Comparison of ENCODE assay signal across 19 cellular contexts in the genomic region with DNA sequence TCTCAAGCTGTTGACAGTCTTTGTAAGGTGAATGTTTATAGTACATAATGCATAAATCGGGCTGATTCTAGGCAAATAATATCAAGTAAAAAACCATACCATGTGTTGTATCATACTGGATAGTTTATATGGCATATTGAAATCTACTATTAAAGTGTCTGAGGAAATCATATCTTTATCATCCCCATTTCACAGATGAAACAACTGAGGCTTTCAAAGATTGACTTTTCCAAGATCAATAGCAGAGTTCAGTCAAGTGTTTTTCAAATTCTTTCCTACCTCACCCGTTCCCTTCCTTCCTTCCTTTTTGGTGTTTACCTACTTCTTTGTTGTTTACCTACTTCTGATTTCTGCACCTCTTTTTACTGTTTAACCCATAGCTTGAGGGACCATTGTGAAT. TPM values are rescaled to one million over a fixed set of nuclear protein-coding genes. Genes with fewer than 3 reads are reported as not detected.
DNase-seq lines count a peak whose midpoint lies in the region; ATAC-seq, FAIRE-seq and TF ChIP-seq lines count a peak whose summit lies in the region.
"Had no signal": no experiment of that assay in that cellular context is flagged by ENCODE, and none has a peak within 500 bp of the region (broad histone marks: within the 10 kb centered on the region; RNA-seq: fewer than 3 reads in every experiment).

No MANE protein-coding gene starts in this region.

- H3K36me3 Mint-ChIP-seq in Caco-2 (ENCODE audit: insufficient read depth, unreplicated experiment) (peaks cover 4% of the 10 kb centered on the region), neural crest cell (ENCODE audit: low read depth) (peaks cover 2% of the 10 kb centered on the region)
- H3K36me3 Mint-ChIP-seq in activated naive CD8-positive, alpha-beta T cell treated with anti-CD3 and anti-CD28 coated beads, Interleukin-2, amount 50 U/mL, for 24 hours (ENCODE audit: low read depth) = no peaks in the 10 kb centered on the region
- no peaks in the 10 kb centered on the region for H3K36me3 Mint-ChIP-seq in effector memory CD8-positive, alpha-beta T cell (ENCODE audit: insufficient read depth)
- H3K36me3 Mint-ChIP-seq: CD4-positive, CD25-positive, alpha-beta regulatory T cell had no signal

- 79 to 88% methylated on average over 2 of the region's 2 CpGs for WGBS in lower leg skin, 2 donors

- no peak overlapping the region for H3K4me2 ChIP-seq in keratinocyte (ENCODE audit: control insufficient read depth, extremely low read depth, insufficient read depth, low read depth, low read length)
- H3K4me2 ChIP-seq: BLaER1 treated with 17β-estradiol and CSF1 and Interleukin-3, amounts not matched to agents 10 nM and 100 nM had no signal

- H3K27ac Mint-ChIP-seq in Caco-2 (ENCODE audit: unreplicated experiment) (no peak overlapping the region), neural crest cell (ENCODE audit: unreplicated experiment) (no peak overlapping the region)
- H3K27ac Mint-ChIP-seq in activated naive CD8-positive, alpha-beta T cell treated with anti-CD3 and anti-CD28 coated beads, Interleukin-2, amount 50 U/mL, for 24 hours = no peak overlapping the region
- no peak overlapping the region for H3K27ac Mint-ChIP-seq in effector memory CD8-positive, alpha-beta T cell
- H3K27ac Mint-ChIP-seq: CD4-positive, CD25-positive, alpha-beta regulatory T cell had no signal

- no peak overlapping the region for H3K4me3 ChIP-seq in Caco-2 (ENCODE audit: low read depth, low read length)
- 0 out of 2 replicates have a peak overlapping the region, but pooled peaks have one; percentile 1 for H3K4me3 ChIP-seq in HUES48 (ENCODE audit: low read depth, low read length)
- H3K4me3 ChIP-seq in keratinocyte (ENCODE audit: control insufficient read depth in 2 of 3, extremely low read depth in 1 of 3, insufficient read depth in 2 of 3, low read depth in 1 of 3, low read length in 3 of 3) = no peak overlapping the region
- H3K4me3 ChIP-seq in lower leg skin (ENCODE audit: low read depth, poor library complexity, severe bottlenecking) = no peak overlapping the region
- H3K4me3 ChIP-seq: BLaER1 treated with 17β-estradiol and CSF1 and Interleukin-3, amounts not matched to agents 10 nM and 100 nM had no signal

- CTCF ChIA-PET in Caco-2 (lab: Charles Lee) = no interaction called here

- dilution Hi-C loops in keratinocyte (cut with MboI; ENCODE audit: extremely low pct_ligation_motif_present, low sequenced_read_pairs) = no loop called here

- H3K9ac ChIP-seq in HUES48 (ENCODE audit: low read depth, low read length) (no peak overlapping the region), keratinocyte (ENCODE audit: control insufficient read depth, extremely low read depth, insufficient read depth, low read length) (no peak overlapping the region)
- H3K9ac ChIP-seq: BLaER1 treated with 17β-estradiol and CSF1 and Interleukin-3, amounts not matched to agents 10 nM and 100 nM had no signal

- H3K9me3 ChIP-seq in Caco-2 (no peaks in the 10 kb centered on the region), HUES48 (ENCODE audit: control insufficient read depth, insufficient read depth, low read length) (no peaks in the 10 kb centered on the region), keratinocyte (ENCODE audit: control insufficient read depth, low read depth, low read length) (no peaks in the 10 kb centered on the region)

- H3K27me3 Mint-ChIP-seq in Caco-2 (ENCODE audit: insufficient read depth, unreplicated experiment) = no peaks in the 10 kb centered on the region
- H3K27me3 Mint-ChIP-seq in neural crest cell (ENCODE audit: low read depth) = peaks cover 31% of the 10 kb centered on the region
- H3K27me3 Mint-ChIP-seq in activated naive CD8-positive, alpha-beta T cell treated with anti-CD3 and anti-CD28 coated beads, Interleukin-2, amount 50 U/mL, for 24 hours = peaks cover 64% of the 10 kb centered on the region
- H3K27me3 Mint-ChIP-seq in effector memory CD8-positive, alpha-beta T cell = peaks cover 44 to 56% of the 10 kb centered on the region in 2 donors

- no peak for TF ChIP-seq CTCF in Caco-2 (IDR thresholded peaks at IDR 0.05; ENCODE audit: insufficient read depth in 1 of 2, low read depth in 1 of 2, low read length in 1 of 2, severe bottlenecking in 1 of 2, unreplicated experiment in 1 of 2)
- TF ChIP-seq CTCF in keratinocyte (optimal IDR thresholded peaks at IDR 0.05 in 1 of 3, IDR thresholded peaks at IDR 0.05 in 1 of 3, conservative IDR thresholded peaks at IDR 0.05 in 1 of 3; ENCODE audit: extremely low read depth in 1 of 3, insufficient read depth in 2 of 3, low read length in 3 of 3) = no peak
- no peak for TF ChIP-seq CTCF in neural crest cell (conservative IDR thresholded peaks at IDR 0.05)
- TF ChIP-seq CTCF in lower leg skin (IDR thresholded peaks at IDR 0.05) = no peak

- no peaks in the 10 kb centered on the region for H4K20me1 ChIP-seq in keratinocyte (ENCODE audit: control insufficient read depth, extremely low read depth, insufficient read depth, low read length)
- H4K20me1 ChIP-seq: BLaER1 treated with 17β-estradiol and CSF1 and Interleukin-3, amounts not matched to agents 10 nM and 100 nM had no signal

- H3K4me1 Mint-ChIP-seq in Caco-2 (ENCODE audit: low read depth, unreplicated experiment) (peaks cover 22% of the 10 kb centered on the region), neural crest cell (peaks cover 19% of the 10 kb centered on the region)
- H3K4me1 Mint-ChIP-seq in activated naive CD8-positive, alpha-beta T cell treated with anti-CD3 and anti-CD28 coated beads, Interleukin-2, amount 50 U/mL, for 24 hours = no peaks in the 10 kb centered on the region
- peaks cover 0 to 5% of the 10 kb centered on the region in 2 donors for H3K4me1 Mint-ChIP-seq in effector memory CD8-positive, alpha-beta T cell (ENCODE audit: low read depth in 2 of 2)

- DNase-seq in Caco-2 (no peak), keratinocyte (ENCODE audit: low read depth, low spot score) (no peak), neural crest cell (ENCODE audit: low read depth, low spot score) (no peak), lower leg skin (ENCODE audit: low spot score in 2 of 2) (no peak)
- no peak for DNase-seq in activated naive CD8-positive, alpha-beta T cell treated with anti-CD3 and anti-CD28 coated beads, Interleukin-2, amount 50 U/mL, for 24 hours
- no peak for DNase-seq in effector memory CD8-positive, alpha-beta T cell
- DNase-seq: 8988T; ACHN; CD4-positive, CD25-positive, alpha-beta regulatory T cell; DMS153; DND-41; GDM1 had no signal

- H3K36me3 ChIP-seq in Caco-2 (ENCODE audit: control insufficient read depth, insufficient read depth, low read length) = no peaks in the 10 kb centered on the region; the same call in 1 of the 2 replicates
- H3K36me3 ChIP-seq in HUES48 (ENCODE audit: control insufficient read depth, insufficient read depth, low read length) = no peaks in the 10 kb centered on the region
- H3K36me3 ChIP-seq in keratinocyte (ENCODE audit: control insufficient read depth in 2 of 2, extremely low read depth in 1 of 2, insufficient read depth in 2 of 2, low read length in 2 of 2) = no peaks in the 10 kb centered on the region
- H3K36me3 ChIP-seq: BLaER1 treated with 17β-estradiol and CSF1 and Interleukin-3, amounts not matched to agents 10 nM and 100 nM had no signal

- H3K79me2 ChIP-seq in keratinocyte (ENCODE audit: control insufficient read depth, insufficient read depth, low read length) = no peaks in the 10 kb centered on the region

- no peaks in the 10 kb centered on the region for H3K9me1 ChIP-seq in keratinocyte (ENCODE audit: control insufficient read depth, extremely low read depth, insufficient read depth, low read length)

- H2AFZ ChIP-seq in keratinocyte (ENCODE audit: control insufficient read depth, low read length) = no peak overlapping the region

- no peak for ATAC-seq in HG02840 (IDR thresholded peaks at IDR 0.05; ENCODE audit: low FRiP score, unreplicated experiment)
- ATAC-seq in activated naive CD8-positive, alpha-beta T cell treated with anti-CD3 and anti-CD28 coated beads, Interleukin-2, amount 50 U/mL, for 24 hours = no peak
- ATAC-seq in effector memory CD8-positive, alpha-beta T cell (replicated peaks) = no peak
- ATAC-seq: HCT116 had no signal

- FAIRE-seq in keratinocyte (lab: Jason Lieb, UNC) = peak; percentile 32
- FAIRE-seq: D721Med, GM12892, H54 had no signal

- TF ChIP-seq POLR2A in lower leg skin (IDR thresholded peaks at IDR 0.05) = no peak

- POLR2A ChIA-PET in Caco-2 (lab: Charles Lee) = no interaction called here

- H3K27ac ChIP-seq in HUES48 (ENCODE audit: low read depth, low read length) (no peak overlapping the region), keratinocyte (ENCODE audit: control insufficient read depth, insufficient read depth, low read length) (no peak overlapping the region)
- H3K27ac ChIP-seq: BLaER1 treated with 17β-estradiol and CSF1 and Interleukin-3, amounts not matched to agents 10 nM and 100 nM had no signal

- no peaks in the 10 kb centered on the region; the same call in 1 of the 2 replicates for H3K4me1 ChIP-seq in Caco-2
- H3K4me1 ChIP-seq in HUES48 (ENCODE audit: control insufficient read depth, insufficient read depth, low read length) = peaks cover 22% of the 10 kb centered on the region
- H3K4me1 ChIP-seq in keratinocyte (ENCODE audit: control insufficient read depth, extremely low read depth, insufficient read depth, low read length) = peaks cover 15% of the 10 kb centered on the region
- H3K4me1 ChIP-seq: BLaER1 treated with 17β-estradiol and CSF1 and Interleukin-3, amounts not matched to agents 10 nM and 100 nM had no signal

- H3K27me3 ChIP-seq in Caco-2 (replicated peaks; ENCODE audit: control insufficient read depth, insufficient read depth, low read length) (no peaks in the 10 kb centered on the region), HUES48 (ENCODE audit: control insufficient read depth, insufficient read depth, low read length) (peaks cover 12% of the 10 kb centered on the region), keratinocyte (ENCODE audit: control insufficient read depth, extremely low read depth, insufficient read depth, low read length) (no peaks in the 10 kb centered on the region)
- H3K27me3 ChIP-seq: BLaER1 treated with 17β-estradiol and CSF1 and Interleukin-3, amounts not matched to agents 10 nM and 100 nM had no signal

- intact Hi-C loops in Caco-2 (cut with micrococcal nuclease; ENCODE audit: unreplicated experiment) (loop anchor here (5.0 kb wide), 3 partner anchors 155 to 310 kb away; partner anchors contain the start of gene LYPD6B), lower leg skin (cut with DNase I; ENCODE audit: low total_unique reads) (no loop called here)

- BruUV-seq in Caco-2 (replicated peaks; lab: Mats Ljungman, UMichigan) = no TSS peak

- H3K9me3 Mint-ChIP-seq in Caco-2 (ENCODE audit: unreplicated experiment) (no peaks in the 10 kb centered on the region), neural crest cell (peaks cover 4% of the 10 kb centered on the region)
- H3K9me3 Mint-ChIP-seq in activated naive CD8-positive, alpha-beta T cell treated with anti-CD3 and anti-CD28 coated beads, Interleukin-2, amount 50 U/mL, for 24 hours = peaks cover 8% of the 10 kb centered on the region
- peaks cover 0 to 7% of the 10 kb centered on the region in 2 donors for H3K9me3 Mint-ChIP-seq in effector memory CD8-positive, alpha-beta T cell

- H3K4me3 Mint-ChIP-seq in Caco-2 (ENCODE audit: unreplicated experiment) = peak overlapping the region; percentile 11
- H3K4me3 Mint-ChIP-seq in neural crest cell = peak overlapping the region; percentile 91
- no peak overlapping the region for H3K4me3 Mint-ChIP-seq in activated naive CD8-positive, alpha-beta T cell treated with anti-CD3 and anti-CD28 coated beads, Interleukin-2, amount 50 U/mL, for 24 hours
- H3K4me3 Mint-ChIP-seq in effector memory CD8-positive, alpha-beta T cell = no peak overlapping the region
- H3K4me3 Mint-ChIP-seq: CD4-positive, CD25-positive, alpha-beta regulatory T cell had no signal

RNA-seq across cellular contexts. Expression of gene LYPD6, which starts 2.0 kb away (rescaled TPM):
- total RNA-seq in Caco-2 (2022) (9.0 and 10.5 TPM in 2 replicates), neural crest cell (7.1 and 7.3 TPM in 2 replicates), lower leg skin (1 to 10 TPM in 2 of 4 donors, under 1 TPM in 1, not detected in 1; 0.79 to 1.2 (median 1.1) TPM)
- 1.8 to 3.5 TPM (median 2.4 TPM) in 3 replicates for polyA plus RNA-seq in keratinocyte
- polyA plus RNA-seq in keratinocyte (2011; ENCODE audit: low read depth) = 0.54 TPM
- polyA plus RNA-seq in keratinocyte (2011; cell fraction: cytosol; rRNA removed) = 1.7 and 2.5 TPM in 2 replicates
- 1.3 and 1.4 TPM in 2 replicates for polyA plus RNA-seq in keratinocyte (2011; cell fraction: nucleus; rRNA removed)
- 0.49 and 1.4 TPM in 2 replicates for polyA plus RNA-seq in keratinocyte (2012; ENCODE audit: low replicate concordance)
- polyA minus RNA-seq in keratinocyte = 1.9 to 2.7 TPM (median 2.3 TPM) in 3 replicates
- polyA minus RNA-seq in keratinocyte (2011; cell fraction: cytosol; rRNA and poly(A)+ RNA removed) = 2.5 TPM
- 1.4 and 1.5 TPM in 2 replicates for polyA minus RNA-seq in keratinocyte (2011; cell fraction: nucleus; rRNA and poly(A)+ RNA removed)
- total RNA-seq: CD4-positive, CD25-positive, alpha-beta regulatory T cell had no signal
- polyA plus RNA-seq: CD4-positive, CD25-positive, alpha-beta regulatory T cell had no signal

Comparison
In these comparisons a context has a peak if more than half of its experiments do, and no peak if none do; other contexts are left out.
1. H3K4me3 Mint-ChIP-seq: peak in Caco-2 (single experiment) and neural crest cell (single experiment); none in activated naive CD8-positive, alpha-beta T cell treated with anti-CD3 and anti-CD28 coated beads, Interleukin-2, amount 50 U/mL, for 24 hours (single experiment) and effector memory CD8-positive, alpha-beta T cell (0 of 2).